In the genomic region with DNA sequence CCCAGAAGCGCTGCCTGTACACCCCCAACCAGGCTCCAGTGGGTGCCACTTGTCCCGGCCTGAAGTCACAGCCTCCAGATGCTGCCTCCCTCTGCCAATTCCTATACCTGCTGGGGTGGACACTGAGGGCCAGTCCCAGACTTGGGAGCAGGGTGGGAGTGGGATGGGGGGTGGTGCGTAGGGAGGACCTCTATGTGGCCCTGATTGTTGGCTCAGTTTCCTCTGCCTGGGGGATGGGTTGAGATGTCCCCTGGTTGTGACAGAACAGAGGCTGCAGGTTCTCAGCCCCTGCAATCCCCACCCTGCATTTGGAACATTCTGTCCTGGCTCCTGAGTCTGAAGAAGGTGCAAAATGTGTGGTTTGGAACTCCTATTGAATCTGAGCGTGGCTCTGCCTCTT, we compare ENCODE assay signal across 19 cellular contexts. TPM values are rescaled to one million over a fixed set of nuclear protein-coding genes. Genes with fewer than 3 reads are reported as not detected.
"Had no signal": no experiment of that assay in that cellular context is flagged by ENCODE, and none has a peak within 500 bp of the region (broad histone marks: within the 10 kb centered on the region; RNA-seq: fewer than 3 reads in every experiment).

No MANE protein-coding gene starts in this region.

- H3K4me1 ChIP-seq: prostate gland, right lobe of liver had no signal

- H3K27ac ChIP-seq: coronary artery, lower lobe of right lung, prostate gland, right lobe of liver, stomach, thoracic aorta had no signal

- DNase-seq: activated CD4-positive, alpha-beta T cell treated with anti-CD3 and anti-CD28 coated beads, Interleukin-2, amount 50 U/mL, for 4 hours; activated gamma-delta T cell treated with Interleukin-2 at 50 U/mL for 16 hours; activated naive CD8-positive, alpha-beta T cell treated with anti-CD3 and anti-CD28 coated beads for 36 hours; activated T-cell treated with anti-CD3 and anti-CD28 coated beads for 4 hours; immature natural killer cell; lower lobe of right lung; occipital lobe; stimulated activated CD4-positive, alpha-beta T cell treated with anti-CD3 and anti-CD28 coated beads, Interleukin-4, amount 100 ng/mL, for 24 hours had no signal

- H3K36me3 ChIP-seq: lower lobe of right lung, prostate gland, right lobe of liver, thoracic aorta had no signal

- ATAC-seq: natural killer cell treated with Interleukin-12 subunit alpha and Interleukin-12 subunit beta and Interleukin-15 and Interleukin-18, amount 100 ng/mL, for 72 hours; stimulated activated effector memory CD8-positive, alpha-beta T cell treated with anti-CD3 and anti-CD28 coated beads, Interleukin-12 subunit alpha, Interleukin-12 subunit beta, amount 100 ng/mL, for 72 hours had no signal

- H3K4me3 ChIP-seq: body of pancreas, coronary artery, lower lobe of right lung, prostate gland, right lobe of liver, stomach, thoracic aorta had no signal

- H3K27me3 ChIP-seq: body of pancreas, right lobe of liver, stomach had no signal

- H3K9me3 ChIP-seq: body of pancreas, lower lobe of right lung, prostate gland, right lobe of liver, stomach, thoracic aorta had no signal

RNA-seq across cellular contexts. Expression of a gene that starts 27.2 kb away (rescaled TPM):
- total RNA-seq: activated naive CD8-positive, alpha-beta T cell treated with anti-CD3 and anti-CD28 coated beads for 36 hours; activated T-helper 1 cell treated with anti-CD3 and anti-CD28 coated beads, Interleukin-12 subunit alpha, Interleukin-12 subunit beta, Interleukin-2, Interleukin-4 antibody, amounts not matched to agents 30 ng/mL and 10 ng/mL and 1 ng/mL, durations not matched to agents 14 hours and 24 hours and 36 hours; natural killer cell treated with Interleukin-12 subunit alpha and Interleukin-12 subunit beta and Interleukin-15 and Interleukin-18, amount 100 ng/mL, for 72 hours; T-helper 2 cell treated with Interferon-gamma antibody and Interleukin-4, amounts not matched to agents 100 ng/mL and 5 ng/mL, for 36 hours had no signal

RNA-seq across cellular contexts. Expression of a gene that starts 32.8 kb away (rescaled TPM):
- total RNA-seq: activated naive CD8-positive, alpha-beta T cell treated with anti-CD3 and anti-CD28 coated beads for 36 hours; activated T-helper 1 cell treated with anti-CD3 and anti-CD28 coated beads, Interleukin-12 subunit alpha, Interleukin-12 subunit beta, Interleukin-2, Interleukin-4 antibody, amounts not matched to agents 30 ng/mL and 10 ng/mL and 1 ng/mL, durations not matched to agents 14 hours and 24 hours and 36 hours; frontal cortex; natural killer cell treated with Interleukin-12 subunit alpha and Interleukin-12 subunit beta and Interleukin-15 and Interleukin-18, amount 100 ng/mL, for 72 hours; occipital lobe; T-helper 2 cell treated with Interferon-gamma antibody and Interleukin-4, amounts not matched to agents 100 ng/mL and 5 ng/mL, for 36 hours had no signal
- polyA plus RNA-seq: immature natural killer cell had no signal

RNA-seq across cellular contexts. Expression of a gene that starts 47.7 kb away (rescaled TPM):
- total RNA-seq: activated naive CD8-positive, alpha-beta T cell treated with anti-CD3 and anti-CD28 coated beads for 36 hours; activated T-helper 1 cell treated with anti-CD3 and anti-CD28 coated beads, Interleukin-12 subunit alpha, Interleukin-12 subunit beta, Interleukin-2, Interleukin-4 antibody, amounts not matched to agents 30 ng/mL and 10 ng/mL and 1 ng/mL, durations not matched to agents 14 hours and 24 hours and 36 hours; frontal cortex; natural killer cell treated with Interleukin-12 subunit alpha and Interleukin-12 subunit beta and Interleukin-15 and Interleukin-18, amount 100 ng/mL, for 72 hours; occipital lobe; prostate gland; T-helper 2 cell treated with Interferon-gamma antibody and Interleukin-4, amounts not matched to agents 100 ng/mL and 5 ng/mL, for 36 hours had no signal
- polyA plus RNA-seq: immature natural killer cell had no signal
